14 cellular contexts compared by ENCODE assay signal in the genomic region with DNA sequence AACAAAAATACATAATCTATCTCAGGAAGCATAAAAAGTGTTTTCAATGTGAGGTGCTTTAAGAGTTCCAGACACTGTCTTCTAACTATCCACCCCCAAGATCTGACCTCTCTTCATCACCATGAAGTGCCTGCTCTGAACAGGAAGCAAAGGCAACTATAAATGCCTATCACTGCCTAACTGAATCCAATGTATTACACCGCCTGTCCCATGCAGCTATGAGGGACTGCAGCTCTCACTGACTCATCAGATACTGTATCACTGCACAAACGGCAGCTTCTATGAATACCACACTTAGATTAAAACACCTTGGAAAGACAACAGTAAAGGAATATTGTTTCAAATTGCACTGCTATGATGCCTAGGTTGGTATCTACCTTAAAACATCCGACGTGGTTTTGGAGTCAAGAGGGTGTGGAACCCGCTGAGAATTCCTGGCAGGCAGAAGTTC.
DNase-seq lines count a peak whose midpoint lies in the region; ATAC-seq, FAIRE-seq and TF ChIP-seq lines count a peak whose summit lies in the region.
"Had no signal": no experiment of that assay in that cellular context is flagged by ENCODE, and none has a peak within 500 bp of the region (broad histone marks: within the 10 kb centered on the region; RNA-seq: fewer than 3 reads in every experiment).

No MANE protein-coding gene starts in this region.

- no peaks in the 10 kb centered on the region for H3K27me3 Mint-ChIP-seq in mesothelial cell of epicardium (ENCODE audit: low read depth)

- no peaks in the 10 kb centered on the region for H3K9me3 Mint-ChIP-seq in mesothelial cell of epicardium
- H3K9me3 Mint-ChIP-seq: nephron progenitor cell had no signal

- H3K4me1 Mint-ChIP-seq in mesothelial cell of epicardium = peaks cover 3% of the 10 kb centered on the region

- intact Hi-C loops in left colon (cut with DNase I, micrococcal nuclease) = no loop called here

- no peak overlapping the region for H3K4me3 Mint-ChIP-seq in mesothelial cell of epicardium
- H3K4me3 Mint-ChIP-seq: nephron progenitor cell had no signal

- DNase-seq in Daoy (ENCODE audit: low read depth) (peak; percentile 68), HTR-8/SVneo (ENCODE audit: insufficient read length, low spot score) (peak; percentile 62), bronchial epithelial cell (ENCODE audit: low read depth) (peak; percentile 13), mesothelial cell of epicardium (ENCODE audit: low spot score in 2 of 2, unreplicated experiment in 2 of 2) (no peak), left colon (no peak)
- DNase-seq in stimulated activated CD4-positive, alpha-beta T cell treated with anti-CD3 and anti-CD28 coated beads, Interleukin-1b, Interleukin-23, amount 100 ng/mL, for 48 hours = no peak
- DNase-seq: islet precursor cell, NCI-H2171, nephron progenitor cell, PC-9, sigmoid colon, tibial artery had no signal

- H3K36me3 Mint-ChIP-seq in mesothelial cell of epicardium = peaks cover 44% of the 10 kb centered on the region

- H3K27ac Mint-ChIP-seq in mesothelial cell of epicardium = peak overlapping the region; percentile 1
- H3K27ac Mint-ChIP-seq: nephron progenitor cell had no signal

- TF ChIP-seq CTCF in bronchial epithelial cell (IDR thresholded peaks at IDR 0.05; ENCODE audit: insufficient read depth, low read length, severe bottlenecking) = no peak
- no peak for TF ChIP-seq CTCF in mesothelial cell of epicardium (IDR thresholded peaks at IDR 0.05; ENCODE audit: unreplicated experiment)

- peaks cover 12% of the 10 kb centered on the region for H3K36me3 ChIP-seq in bronchial epithelial cell (ENCODE audit: control insufficient read depth, insufficient read depth, low read length)

- ATAC-seq in left colon (no peak), GM21737 (IDR thresholded peaks at IDR 0.05; ENCODE audit: unreplicated experiment) (no peak), esophagus mucosa (no peak)

- no peaks in the 10 kb centered on the region for H3K27me3 ChIP-seq in bronchial epithelial cell (ENCODE audit: control insufficient read depth, insufficient read depth, low read length)
- H3K27me3 ChIP-seq: sigmoid colon, tibial artery had no signal

- FAIRE-seq in HTR-8/SVneo (lab: Jason Lieb, UNC) = peak; percentile 69
- FAIRE-seq in bronchial epithelial cell (lab: Jason Lieb, UNC) = no peak

- H3K4me3 ChIP-seq in bronchial epithelial cell (ENCODE audit: low read depth, low read length) = no peak overlapping the region
- H3K4me3 ChIP-seq: PC-9, sigmoid colon, tibial artery had no signal

Comparison
In these comparisons a context has a peak if more than half of its experiments do, and no peak if none do; other contexts are left out.
1. DNase-seq: peak in Daoy (single experiment), HTR-8/SVneo (single experiment) and bronchial epithelial cell (single experiment); none in mesothelial cell of epicardium (0 of 2), left colon (0 of 2) and stimulated activated CD4-positive, alpha-beta T cell treated with anti-CD3 and anti-CD28 coated beads, Interleukin-1b, Interleukin-23, amount 100 ng/mL, for 48 hours (single experiment).